Comparison of ENCODE assay signal across 10 cellular contexts in the genomic region with DNA sequence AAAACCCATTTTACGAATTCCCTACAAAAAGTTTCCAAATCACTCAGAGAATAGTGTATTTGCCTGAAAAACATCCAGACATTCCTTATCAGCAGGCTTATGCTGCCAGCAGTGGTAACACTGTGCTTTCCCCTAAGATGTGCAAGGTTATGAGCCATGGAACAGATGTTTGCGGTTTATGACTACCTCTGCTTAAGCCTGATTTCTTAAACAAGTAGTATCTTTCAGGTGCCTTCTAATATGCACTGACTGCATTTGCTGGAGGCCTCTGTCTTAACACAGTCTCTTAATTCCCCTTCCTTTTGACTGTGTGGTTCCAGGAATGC. TPM values are rescaled to one million over a fixed set of nuclear protein-coding genes. Genes with fewer than 3 reads are reported as not detected.
DNase-seq lines count a peak whose midpoint lies in the region; ATAC-seq and TF ChIP-seq lines count a peak whose summit lies in the region.
"Had no signal": no experiment of that assay in that cellular context is flagged by ENCODE, and none has a peak within 500 bp of the region (broad histone marks: within the 10 kb centered on the region; RNA-seq: fewer than 3 reads in every experiment).

No MANE protein-coding gene starts in this region.

- H3K36me3 ChIP-seq in MM.1S (replicated peaks; ENCODE audit: insufficient read depth, low read length) (no peaks in the 10 kb centered on the region), upper lobe of left lung (no peaks in the 10 kb centered on the region)
- H3K36me3 ChIP-seq: right lobe of liver had no signal

- no peak for TF ChIP-seq CTCF in MM.1S (IDR thresholded peaks at IDR 0.05; ENCODE audit: low read length)
- TF ChIP-seq CTCF in fibroblast of the aortic adventitia (IDR thresholded peaks at IDR 0.05; ENCODE audit: insufficient read depth, low read length), result no peak
- no peak for TF ChIP-seq CTCF in upper lobe of left lung (IDR thresholded peaks at IDR 0.05)

- H3K9me2 ChIP-seq in MM.1S (replicated peaks; ENCODE audit: insufficient read depth, low read length), result no peaks in the 10 kb centered on the region

- no peak for DNase-seq in activated naive CD8-positive, alpha-beta T cell treated with anti-CD3 and anti-CD28 coated beads for 36 hours
- DNase-seq in MM.1S (peak; percentile 85), fibroblast of the aortic adventitia (ENCODE audit: low read depth) (peak; percentile 98), upper lobe of left lung (no peak), AG20443 (ENCODE audit: low spot score) (no peak), NCI-H1436 treated with DMSO at 0.1 percent for 48 hours (lab: John Stamatoyannopoulos, UW) (no peak)
- DNase-seq: NCI-H748 treated with DMSO at 0.1 percent for 48 hours, right lobe of liver had no signal

- ATAC-seq in upper lobe of left lung (ENCODE audit: low FRiP score in 2 of 2) (peak in 1 of 2 donors; percentile 51), HG03457 (IDR thresholded peaks at IDR 0.05; ENCODE audit: unreplicated experiment) (no peak)

- H3K9me3 ChIP-seq in MM.1S (replicated peaks; ENCODE audit: insufficient read depth, low read length) (no peaks in the 10 kb centered on the region), upper lobe of left lung (no peaks in the 10 kb centered on the region)
- H3K9me3 ChIP-seq: right lobe of liver had no signal

- H3K4me2 ChIP-seq in MM.1S (ENCODE audit: low read depth, low read length), result peak overlapping the region; percentile 44; the same call in 1 of the 2 replicates

- no peak overlapping the region for H3K4me3 Mint-ChIP-seq in activated naive CD8-positive, alpha-beta T cell
- no peak overlapping the region for H3K4me3 Mint-ChIP-seq in activated naive CD8-positive, alpha-beta T cell treated with anti-CD3 and anti-CD28 coated beads for 36 hours

- H3K4me1 ChIP-seq in MM.1S (ENCODE audit: low read length) (peaks cover 30% of the 10 kb centered on the region), upper lobe of left lung (peaks cover 9 to 14% (median 13%) of the 10 kb centered on the region in 4 donors)
- H3K4me1 ChIP-seq: right lobe of liver had no signal

- H4K20me1 ChIP-seq in MM.1S (ENCODE audit: insufficient read depth, low read length), result no peaks in the 10 kb centered on the region

- H2AFZ ChIP-seq in MM.1S (ENCODE audit: low read length), result no peak overlapping the region

- no peaks in the 10 kb centered on the region for H3K9me3 Mint-ChIP-seq in activated naive CD8-positive, alpha-beta T cell (ENCODE audit: low read depth)
- no peaks in the 10 kb centered on the region for H3K9me3 Mint-ChIP-seq in activated naive CD8-positive, alpha-beta T cell treated with anti-CD3 and anti-CD28 coated beads for 36 hours

- no peaks in the 10 kb centered on the region for H3K79me2 ChIP-seq in MM.1S (ENCODE audit: low read length)

- H3K4me3 ChIP-seq in MM.1S (ENCODE audit: low read length) (no peak overlapping the region), fibroblast of the aortic adventitia (ENCODE audit: low read depth, low read length) (no peak overlapping the region), upper lobe of left lung (no peak overlapping the region)
- H3K4me3 ChIP-seq: right lobe of liver had no signal

- peaks cover 4% of the 10 kb centered on the region for H3K36me3 Mint-ChIP-seq in activated naive CD8-positive, alpha-beta T cell
- no peaks in the 10 kb centered on the region for H3K36me3 Mint-ChIP-seq in activated naive CD8-positive, alpha-beta T cell treated with anti-CD3 and anti-CD28 coated beads for 36 hours

- H3K27me3 ChIP-seq in MM.1S (replicated peaks; ENCODE audit: insufficient read depth, low read length) (no peaks in the 10 kb centered on the region), upper lobe of left lung (no peaks in the 10 kb centered on the region)
- H3K27me3 ChIP-seq: right lobe of liver had no signal

- H3K27me3 Mint-ChIP-seq in activated naive CD8-positive, alpha-beta T cell, result no peaks in the 10 kb centered on the region
- H3K27me3 Mint-ChIP-seq in activated naive CD8-positive, alpha-beta T cell treated with anti-CD3 and anti-CD28 coated beads for 36 hours, result no peaks in the 10 kb centered on the region

- 0 out of 2 replicates have a peak overlapping the region, but pooled peaks have one; percentile 2 for H3K9ac ChIP-seq in MM.1S (ENCODE audit: low read length)

- H3F3A ChIP-seq in MM.1S (ENCODE audit: insufficient read depth, low read length), result peaks cover 20% of the 10 kb centered on the region

- no peak for TF ChIP-seq POLR2A in upper lobe of left lung (IDR thresholded peaks at IDR 0.05)

- H3K27ac Mint-ChIP-seq in activated naive CD8-positive, alpha-beta T cell, result peak overlapping the region; percentile 89
- no peak overlapping the region for H3K27ac Mint-ChIP-seq in activated naive CD8-positive, alpha-beta T cell treated with anti-CD3 and anti-CD28 coated beads for 36 hours

- peaks cover 57% of the 10 kb centered on the region for H3K4me1 Mint-ChIP-seq in activated naive CD8-positive, alpha-beta T cell (ENCODE audit: low read depth)
- peaks cover 40% of the 10 kb centered on the region for H3K4me1 Mint-ChIP-seq in activated naive CD8-positive, alpha-beta T cell treated with anti-CD3 and anti-CD28 coated beads for 36 hours

- peak overlapping the region; percentile 68; the same call in 1 of the 2 replicates for H3K27ac ChIP-seq in MM.1S (ENCODE audit: low read length)
- H3K27ac ChIP-seq in upper lobe of left lung, result peak overlapping the region; percentile 35 to 76 (median 51)

- TF ChIP-seq EP300 in upper lobe of left lung (IDR thresholded peaks at IDR 0.05), result no peak

- WGBS in upper lobe of left lung, 2 donors, result 83 to 88% methylated on average over 2 of the region's 2 CpGs

RNA-seq across cellular contexts. Expression of a gene that starts 54.8 kb away (rescaled TPM):
- 10 to 100 TPM; 18.6 to 22.2 TPM for total RNA-seq in activated naive CD8-positive, alpha-beta T cell treated with anti-CD3 and anti-CD28 coated beads for 36 hours
- total RNA-seq in fibroblast of the aortic adventitia (ENCODE audit: low replicate concordance) (30.5 and 34.7 TPM in 2 replicates), upper lobe of left lung (10 to 100 TPM; 24.5 to 76.2 (median 43.2) TPM)

Comparison
In these comparisons a context has a peak if more than half of its experiments do, and no peak if none do; other contexts are left out.
1. DNase-seq: peak in MM.1S (single experiment) and fibroblast of the aortic adventitia (single experiment); none in activated naive CD8-positive, alpha-beta T cell treated with anti-CD3 and anti-CD28 coated beads for 36 hours (single experiment), upper lobe of left lung (0 of 2), AG20443 (single experiment) and NCI-H1436 treated with DMSO at 0.1 percent for 48 hours (single experiment).